ENCODE assay signal across 23 cellular contexts in the genomic region with DNA sequence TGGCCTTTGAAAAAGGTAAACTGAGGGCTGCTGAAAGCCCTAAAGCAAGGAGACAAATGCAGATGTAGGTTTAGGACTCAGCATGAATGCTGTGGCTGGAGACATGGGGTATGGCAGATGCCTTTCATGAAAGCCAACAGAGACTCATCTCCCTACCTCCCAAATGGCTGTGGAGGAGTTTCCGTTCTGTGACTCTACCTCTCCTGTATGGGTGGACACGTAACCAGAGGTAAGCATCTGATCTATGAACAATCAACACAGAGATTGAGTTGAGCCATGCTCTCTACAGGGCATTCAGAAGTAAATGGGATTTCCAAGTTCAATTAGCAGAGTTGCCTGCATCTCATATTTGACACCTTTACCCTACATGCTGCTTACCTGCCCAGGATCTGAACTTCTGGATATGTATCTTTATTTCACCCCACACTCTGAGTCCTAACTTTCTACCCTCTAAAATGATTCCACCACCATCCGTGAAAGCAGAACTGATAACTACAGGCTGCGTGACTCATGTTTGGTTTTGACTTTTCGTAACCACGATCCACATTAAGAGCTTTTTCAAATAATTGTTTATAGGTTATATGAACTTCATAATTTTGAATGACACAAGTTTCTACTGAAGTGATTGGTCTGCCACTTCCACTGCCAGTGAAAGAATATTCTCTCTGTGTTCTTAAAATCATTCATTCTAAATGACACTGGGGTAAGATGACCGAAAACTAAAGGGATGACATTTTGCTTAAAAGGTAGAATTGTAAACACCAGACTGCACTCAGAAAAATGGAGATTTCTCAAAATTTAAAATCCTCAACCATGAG.
DNase-seq lines count a peak whose midpoint lies in the region; ATAC-seq and TF ChIP-seq lines count a peak whose summit lies in the region.
"Had no signal": no experiment of that assay in that cellular context is flagged by ENCODE, and none has a peak within 500 bp of the region (broad histone marks: within the 10 kb centered on the region; RNA-seq: fewer than 3 reads in every experiment).

No MANE protein-coding gene starts in this region.

- peaks cover 16% of the 10 kb centered on the region for H3K4me1 ChIP-seq in smooth muscle cell (ENCODE audit: low read depth)
- H3K4me1 ChIP-seq in adrenal gland (replicated peaks in 1 of 2) = no peaks in the 10 kb centered on the region

- peaks cover 14% of the 10 kb centered on the region for H3K9me3 Mint-ChIP-seq in T-helper 2 cell treated with Interferon-gamma antibody and Interleukin-4, amounts not matched to agents 5 μg/mL and 100 μg/mL, for 36 hours
- H3K9me3 Mint-ChIP-seq: GM23338 had no signal

- H2AFZ ChIP-seq in smooth muscle cell (ENCODE audit: low read depth) = no peak overlapping the region
- H2AFZ ChIP-seq: GM23338 had no signal

- H3K27ac ChIP-seq in smooth muscle cell (ENCODE audit: low read depth) = peak overlapping the region; percentile 33
- H3K27ac ChIP-seq in adrenal gland = no peak overlapping the region
- H3K27ac ChIP-seq: 22Rv1, esophagus muscularis mucosa, RWPE1 had no signal

- H3K9ac ChIP-seq in smooth muscle cell (ENCODE audit: low read depth) = no peak overlapping the region

- H3K4me2 ChIP-seq in smooth muscle cell = peak overlapping the region; percentile 64
- H3K4me2 ChIP-seq: GM23338 had no signal

- intact Hi-C loops in adrenal gland (cut with DNase I) = no loop called here

- peak overlapping the region; percentile 37 for H3K4me3 Mint-ChIP-seq in T-helper 2 cell treated with Interferon-gamma antibody and Interleukin-4, amounts not matched to agents 5 μg/mL and 100 μg/mL, for 36 hours
- H3K4me3 Mint-ChIP-seq: GM23338, T-cell had no signal

- peaks cover 6% of the 10 kb centered on the region for H3F3A ChIP-seq in smooth muscle cell (ENCODE audit: low read depth)

- DNase-seq in SIG-M5 treated with dmso at 0.1 percent for 504 hours (lab: John Stamatoyannopoulos, UW; ENCODE audit: unreplicated experiment) (peak; percentile 12), SIG-M5 (lab: John Stamatoyannopoulos, UW) (no peak), smooth muscle cell (lab: John Stamatoyannopoulos, UW; ENCODE audit: unreplicated experiment) (no peak), adrenal gland (no peak), T-helper 9 cell (no peak)
- DNase-seq in T-helper 2 cell treated with Interferon-gamma antibody and Interleukin-4, amounts not matched to agents 5 μg/mL and 100 μg/mL, for 36 hours (ENCODE audit: low spot score) = peak; percentile 69
- DNase-seq: activated gamma-delta T cell treated with Interleukin-2 at 50 U/mL for 16 hours, C1 segment of cervical spinal cord, dermis blood vessel endothelial cell, DMS79, glutamatergic neuron, MG63, NCI-H748 treated with DMSO at 0.1 percent for 48 hours, T-cell had no signal

- no peaks in the 10 kb centered on the region for H3K79me2 ChIP-seq in smooth muscle cell (ENCODE audit: low read depth)

- WGBS in smooth muscle cell (ENCODE audit: low lambda C conversion rate) = 63% methylated on average over 7 of the region's 7 CpGs
- WGBS in adrenal gland, 4 donors = 86 to 90% (median 87%) methylated on average over 7 of the region's 7 CpGs

- no peaks in the 10 kb centered on the region for H3K36me3 ChIP-seq in smooth muscle cell (ENCODE audit: low read depth)
- no peaks in the 10 kb centered on the region for H3K36me3 ChIP-seq in adrenal gland (replicated peaks in 1 of 2)
- H3K36me3 ChIP-seq: esophagus muscularis mucosa, MG63 had no signal

- TF ChIP-seq CTCF in smooth muscle cell (IDR thresholded peaks at IDR 0.05; ENCODE audit: borderline replicate concordance, insufficient read depth, poor library complexity, severe bottlenecking) (no peak), adrenal gland (IDR thresholded peaks at IDR 0.05) (no peak)

- no peaks in the 10 kb centered on the region for H3K9me3 ChIP-seq in smooth muscle cell (replicated peaks; ENCODE audit: low read depth)
- H3K9me3 ChIP-seq in adrenal gland (replicated peaks in 1 of 3) = no peaks in the 10 kb centered on the region
- H3K9me3 ChIP-seq: esophagus muscularis mucosa, MG63 had no signal

- no peaks in the 10 kb centered on the region for H4K20me1 ChIP-seq in smooth muscle cell (ENCODE audit: low read depth)

- H3K27me3 ChIP-seq in smooth muscle cell (ENCODE audit: low read depth) (no peaks in the 10 kb centered on the region), adrenal gland (no peaks in the 10 kb centered on the region)
- H3K27me3 ChIP-seq: esophagus muscularis mucosa, MG63 had no signal

- ATAC-seq in HG02610 (IDR thresholded peaks at IDR 0.05; ENCODE audit: unreplicated experiment) (peak; percentile 46), GM18498 (IDR thresholded peaks at IDR 0.05; ENCODE audit: unreplicated experiment) (no peak)
- ATAC-seq: GM23338; naive thymus-derived CD4-positive, alpha-beta T cell had no signal

- TF ChIP-seq POLR2A in adrenal gland (IDR thresholded peaks at IDR 0.05) = no peak

- no peak overlapping the region for H3K4me3 ChIP-seq in smooth muscle cell
- H3K4me3 ChIP-seq in adrenal gland = no peak overlapping the region
- H3K4me3 ChIP-seq: esophagus muscularis mucosa, GM23338, lung, MG63 had no signal

- peaks cover 14% of the 10 kb centered on the region for H3K36me3 Mint-ChIP-seq in T-helper 2 cell treated with Interferon-gamma antibody and Interleukin-4, amounts not matched to agents 5 μg/mL and 100 μg/mL, for 36 hours (ENCODE audit: low read depth)
- H3K36me3 Mint-ChIP-seq: T-cell had no signal

- H3K27ac Mint-ChIP-seq in T-helper 2 cell treated with Interferon-gamma antibody and Interleukin-4, amounts not matched to agents 5 μg/mL and 100 μg/mL, for 36 hours = peak overlapping the region; percentile 84
- H3K27ac Mint-ChIP-seq: GM23338, progenitor cell of endocrine pancreas, T-cell had no signal

- H3K4me1 Mint-ChIP-seq in T-helper 2 cell treated with Interferon-gamma antibody and Interleukin-4, amounts not matched to agents 5 μg/mL and 100 μg/mL, for 36 hours (ENCODE audit: low read depth) = peaks cover 42% of the 10 kb centered on the region

- H3K27me3 Mint-ChIP-seq in T-helper 2 cell treated with Interferon-gamma antibody and Interleukin-4, amounts not matched to agents 5 μg/mL and 100 μg/mL, for 36 hours (ENCODE audit: low read depth) = no peaks in the 10 kb centered on the region
- H3K27me3 Mint-ChIP-seq: naive thymus-derived CD4-positive, alpha-beta T cell; progenitor cell of endocrine pancreas; T-cell had no signal

Comparison
In these comparisons a context has a peak if more than half of its experiments do, and no peak if none do; other contexts are left out.
1. DNase-seq: peak in SIG-M5 treated with dmso at 0.1 percent for 504 hours (single experiment) and T-helper 2 cell treated with Interferon-gamma antibody and Interleukin-4, amounts not matched to agents 5 μg/mL and 100 μg/mL, for 36 hours (single experiment); none in SIG-M5 (single experiment), smooth muscle cell (single experiment), adrenal gland (0 of 7) and T-helper 9 cell (single experiment).